32 cellular contexts compared by ENCODE assay signal in the genomic region with DNA sequence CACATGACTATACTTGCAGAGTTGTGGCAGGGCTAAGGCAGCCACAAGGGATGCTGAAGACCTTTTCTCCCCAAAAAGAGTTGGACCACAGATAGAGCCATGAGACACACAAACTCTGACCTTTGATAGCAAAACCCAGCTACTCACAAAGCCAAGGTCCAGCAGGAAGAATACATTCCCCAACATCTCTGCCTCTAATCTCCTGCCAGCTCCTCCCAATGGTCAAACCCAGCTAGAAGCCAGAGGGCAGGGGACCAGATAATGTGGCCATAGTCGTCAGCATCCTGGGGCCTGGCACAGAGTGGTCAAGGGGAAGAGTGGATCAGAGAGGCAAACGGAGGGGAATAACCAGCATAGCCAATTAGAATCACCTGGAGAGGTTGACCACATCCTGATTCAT. TPM values are rescaled to one million over a fixed set of nuclear protein-coding genes. Genes with fewer than 3 reads are reported as not detected.
"Had no signal": no experiment of that assay in that cellular context is flagged by ENCODE, and none has a peak within 500 bp of the region (broad histone marks: within the 10 kb centered on the region; RNA-seq: fewer than 3 reads in every experiment).

No MANE protein-coding gene starts in this region.

- H3K9me3 ChIP-seq: adrenal gland, Peyer's patch, SJSA1, SK-N-SH had no signal

- H3K9me3 Mint-ChIP-seq: activated CD4-positive, alpha-beta T cell treated with anti-CD3 and anti-CD28 coated beads, Interleukin-2, amount 10 ng/mL, durations not matched to agents 7 days and 5 days; activated naive CD4-positive, alpha-beta T cell treated with anti-CD3 and anti-CD28 coated beads for 36 hours; activated naive CD4-positive, alpha-beta T cell treated with anti-CD3 and anti-CD28 coated beads, Interleukin-2, amount 50 U/mL, for 72 hours; activated T-cell treated with anti-CD3 and anti-CD28 coated beads, Interleukin-2, amount 50 U/mL, for 24 hours; activated T-helper 1 cell treated with anti-CD3 and anti-CD28 coated beads, Interleukin-12 subunit alpha, Interleukin-12 subunit beta, Interleukin-2, Interleukin-4 antibody, amounts not matched to agents 30 ng/mL and 10 ng/mL and 1 ng/mL, durations not matched to agents 14 hours and 24 hours and 36 hours; T-helper 1 cell treated with Interleukin-12 subunit alpha and Interleukin-12 subunit beta and Interleukin-4 antibody, amounts not matched to agents 30 μg/mL and 1 μg/mL, for 36 hours; T-helper 2 cell treated with Interferon-gamma antibody and Interleukin-4, amounts not matched to agents 5 μg/mL and 100 μg/mL, for 36 hours had no signal

- H3K4me1 ChIP-seq: adrenal gland, Peyer's patch, SJSA1 had no signal

- H3K27me3 ChIP-seq: adrenal gland, Peyer's patch had no signal

- H3K27ac Mint-ChIP-seq: activated CD4-positive, alpha-beta T cell treated with anti-CD3 and anti-CD28 coated beads for 36 hours; activated CD4-positive, alpha-beta T cell treated with anti-CD3 and anti-CD28 coated beads, Interleukin-2, amount 10 ng/mL, durations not matched to agents 7 days and 5 days; activated CD8-positive, alpha-beta T cell treated with anti-CD3 and anti-CD28 coated beads, Interleukin-2, amount 10 ng/mL, durations not matched to agents 7 days and 5 days; activated naive CD4-positive, alpha-beta T cell treated with anti-CD3 and anti-CD28 coated beads for 36 hours; activated naive CD4-positive, alpha-beta T cell treated with anti-CD3 and anti-CD28 coated beads, Interleukin-2, amount 50 U/mL, for 72 hours; activated T-cell treated with anti-CD3 and anti-CD28 coated beads, Interleukin-2, amount 50 U/mL, for 24 hours; activated T-helper 1 cell treated with anti-CD3 and anti-CD28 coated beads, Interleukin-12 subunit alpha, Interleukin-12 subunit beta, Interleukin-2, Interleukin-4 antibody, amounts not matched to agents 30 ng/mL and 10 ng/mL and 1 ng/mL, durations not matched to agents 14 hours and 24 hours and 36 hours; T-helper 1 cell treated with Interleukin-12 subunit alpha and Interleukin-12 subunit beta and Interleukin-4 antibody, amounts not matched to agents 30 μg/mL and 1 μg/mL, for 36 hours; T-helper 2 cell treated with Interferon-gamma antibody and Interleukin-4, amounts not matched to agents 5 μg/mL and 100 μg/mL, for 36 hours had no signal

- ATAC-seq: activated CD4-positive, alpha-beta T cell treated with anti-CD3 and anti-CD28 coated beads for 36 hours; activated CD4-positive, CD25-positive, alpha-beta regulatory T cell treated with anti-CD3 and anti-CD28 coated beads, Interleukin-2, amount 50 U/mL, for 24 hours; activated CD8-positive, alpha-beta T cell treated with anti-CD3 and anti-CD28 coated beads, Interleukin-2, amount 10 ng/mL, durations not matched to agents 7 days and 5 days; activated naive CD4-positive, alpha-beta T cell treated with anti-CD3 and anti-CD28 coated beads, Interleukin-2, amount 50 U/mL, for 72 hours; PC-3 had no signal

- H3K27ac ChIP-seq: adrenal gland, brain microvascular endothelial cell, KMS-11, Peyer's patch, SJSA1 had no signal

- H3K4me1 Mint-ChIP-seq: activated CD4-positive, alpha-beta T cell treated with anti-CD3 and anti-CD28 coated beads for 36 hours; activated CD4-positive, alpha-beta T cell treated with anti-CD3 and anti-CD28 coated beads, Interleukin-2, amount 10 ng/mL, durations not matched to agents 7 days and 5 days had no signal

- H3K36me3 ChIP-seq: adrenal gland, brain microvascular endothelial cell, Peyer's patch, SJSA1 had no signal

- H3K4me3 ChIP-seq: adrenal gland, Peyer's patch, SJSA1 had no signal

- DNase-seq: activated CD4-positive, alpha-beta T cell treated with anti-CD3 and anti-CD28 coated beads for 36 hours; activated CD4-positive, alpha-beta T cell treated with anti-CD3 and anti-CD28 coated beads, Interleukin-2, amount 10 ng/mL, durations not matched to agents 7 days and 5 days; activated CD4-positive, alpha-beta T cell treated with anti-CD3 and anti-CD28 coated beads, Interleukin-2, amount 50 U/mL, for 48 hours; activated CD8-positive, alpha-beta T cell treated with anti-CD3 and anti-CD28 coated beads, Interleukin-2, amount 10 ng/mL, durations not matched to agents 7 days and 5 days; activated gamma-delta T cell treated with Interleukin-2 at 50 U/mL for 16 hours; activated naive CD4-positive, alpha-beta T cell treated with anti-CD3 and anti-CD28 coated beads for 36 hours; activated T-cell treated with anti-CD3 and anti-CD28 coated beads, Interleukin-2, amount 50 U/mL, for 24 hours; adrenal gland; brain microvascular endothelial cell; MM.1S; MV-4-11; NCI-H1092; NCI-H1436 treated with DMSO at 0.1 percent for 48 hours; NCI-H1694 treated with DMSO at 0.1 percent for 48 hours; NCI-H2029; NCI-H345; NCI-H510A; NCI-H526; NCI-H748 treated with DMSO at 0.1 percent for 48 hours; NK-92 treated with Interleukin-12 subunit alpha and Interleukin-12 subunit beta, amount 100 ng/mL, for 24 hours; PC-3; Peyer's patch; RPMI8226; SHP77 treated with DMSO at 0.1 percent for 48 hours; SK-N-SH had no signal

- H3K36me3 Mint-ChIP-seq: activated naive CD4-positive, alpha-beta T cell treated with anti-CD3 and anti-CD28 coated beads, Interleukin-2, amount 50 U/mL, for 72 hours had no signal

- H3K4me3 Mint-ChIP-seq: activated CD4-positive, alpha-beta T cell treated with anti-CD3 and anti-CD28 coated beads for 36 hours; activated CD4-positive, alpha-beta T cell treated with anti-CD3 and anti-CD28 coated beads, Interleukin-2, amount 10 ng/mL, durations not matched to agents 7 days and 5 days; activated CD8-positive, alpha-beta T cell treated with anti-CD3 and anti-CD28 coated beads, Interleukin-2, amount 10 ng/mL, durations not matched to agents 7 days and 5 days; activated naive CD4-positive, alpha-beta T cell treated with anti-CD3 and anti-CD28 coated beads for 36 hours; activated T-cell treated with anti-CD3 and anti-CD28 coated beads, Interleukin-2, amount 50 U/mL, for 24 hours; activated T-helper 1 cell treated with anti-CD3 and anti-CD28 coated beads, Interleukin-12 subunit alpha, Interleukin-12 subunit beta, Interleukin-2, Interleukin-4 antibody, amounts not matched to agents 30 ng/mL and 10 ng/mL and 1 ng/mL, durations not matched to agents 14 hours and 24 hours and 36 hours; T-helper 1 cell treated with Interleukin-12 subunit alpha and Interleukin-12 subunit beta and Interleukin-4 antibody, amounts not matched to agents 30 μg/mL and 1 μg/mL, for 36 hours; T-helper 2 cell treated with Interferon-gamma antibody and Interleukin-4, amounts not matched to agents 5 μg/mL and 100 μg/mL, for 36 hours had no signal

RNA-seq across cellular contexts. Expression of a gene that starts 28.2 kb away (rescaled TPM):
- total RNA-seq: activated CD4-positive, alpha-beta T cell treated with anti-CD3 and anti-CD28 coated beads for 36 hours; activated CD4-positive, alpha-beta T cell treated with anti-CD3 and anti-CD28 coated beads, Interleukin-2, amount 10 ng/mL, durations not matched to agents 7 days and 5 days; activated CD8-positive, alpha-beta T cell treated with anti-CD3 and anti-CD28 coated beads, Interleukin-2, amount 10 ng/mL, durations not matched to agents 7 days and 5 days; activated naive CD4-positive, alpha-beta T cell treated with anti-CD3 and anti-CD28 coated beads for 36 hours; activated naive CD4-positive, alpha-beta T cell treated with anti-CD3 and anti-CD28 coated beads, Interleukin-2, amount 50 U/mL, for 72 hours; activated T-helper 1 cell treated with anti-CD3 and anti-CD28 coated beads, Interleukin-12 subunit alpha, Interleukin-12 subunit beta, Interleukin-2, Interleukin-4 antibody, amounts not matched to agents 30 ng/mL and 10 ng/mL and 1 ng/mL, durations not matched to agents 14 hours and 24 hours and 36 hours; PC-3; SJSA1 had no signal
- polyA plus RNA-seq: SK-N-SH had no signal
